15 cellular contexts compared by ENCODE assay signal in the genomic region with DNA sequence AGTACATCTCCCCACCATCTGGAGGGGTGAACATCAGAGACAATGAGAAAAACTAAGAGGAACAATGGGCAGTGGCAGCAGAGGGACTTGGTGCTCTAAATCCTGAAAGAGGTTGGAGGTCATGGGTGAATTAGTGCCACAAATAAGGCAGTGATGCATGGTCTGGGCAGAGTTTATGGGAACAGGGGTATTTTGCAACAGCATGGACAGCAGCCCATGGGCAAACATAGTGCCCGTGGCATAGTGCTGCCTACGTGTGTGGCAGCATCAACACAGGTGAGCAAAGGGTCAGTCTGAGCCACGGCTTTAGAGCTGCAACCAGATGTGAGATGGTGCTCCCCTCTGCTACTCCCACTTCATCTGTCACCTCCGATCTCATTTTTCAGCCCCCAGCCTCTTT.
A peak's percentile ranks its signal among the peaks of the same experiment; 100 is the strongest.
DNase-seq lines count a peak whose midpoint lies in the region; ATAC-seq, FAIRE-seq and TF ChIP-seq lines count a peak whose summit lies in the region.
"Had no signal": no experiment of that assay in that cellular context is flagged by ENCODE, and none has a peak within 500 bp of the region (broad histone marks: within the 10 kb centered on the region; RNA-seq: fewer than 3 reads in every experiment).

No MANE protein-coding gene starts in this region.

- no peak for TF ChIP-seq POLR2A in IMR-90 (IDR thresholded peaks at IDR 0.05; ENCODE audit: low read depth, low read length)
- no peak for TF ChIP-seq POLR2A in gastrocnemius medialis (IDR thresholded peaks at IDR 0.05)

- H3K9me3 ChIP-seq in right cardiac atrium (ENCODE audit: control insufficient read depth, low read length) (no peaks in the 10 kb centered on the region), IMR-90 (ENCODE audit: control insufficient read depth, insufficient read depth, low read length) (no peaks in the 10 kb centered on the region), lower lobe of right lung (no peaks in the 10 kb centered on the region), gastrocnemius medialis (no peaks in the 10 kb centered on the region), MG63 (no peaks in the 10 kb centered on the region)

- POLR2A ChIA-PET in IMR-90 (lab: Charles Lee; ENCODE audit: unreplicated experiment) (no interaction called here), HEK293T (lab: Yijun Ruan, JAX) (no interaction called here)

- no TSS peak for BruUV-seq in IMR-90 (replicated peaks; lab: Mats Ljungman, UMichigan)

- H3K4me1 ChIP-seq in right cardiac atrium (ENCODE audit: control insufficient read depth, insufficient read depth, low read length) (no peaks in the 10 kb centered on the region), IMR-90 (ENCODE audit: control insufficient read depth, insufficient read depth, low read length) (no peaks in the 10 kb centered on the region), lower lobe of right lung (no peaks in the 10 kb centered on the region), gastrocnemius medialis (peaks cover 25 to 30% of the 10 kb centered on the region in 2 donors)

- DNase-seq in Right ventricle myocardium inferior (ENCODE audit: missing footprints) (no peak), right cardiac atrium (no peak), IMR-90 (no peak), lower lobe of right lung (no peak), gastrocnemius medialis (peak; percentile 70 to 73), MG63 (no peak), HEK293T (ENCODE audit: extremely low spot score) (no peak), urothelium cell line (ENCODE audit: low spot score) (no peak)
- DNase-seq: 8988T; Calu3; CD4-positive, CD25-positive, alpha-beta regulatory T cell; DMS 273 treated with DMSO at 0.1 percent for 48 hours; HCEC 1CT had no signal

- no peak overlapping the region for H3K27ac ChIP-seq in right cardiac atrium (ENCODE audit: low read length)
- H3K27ac ChIP-seq in IMR-90 (ENCODE audit: insufficient read depth, low read length) = no peak overlapping the region
- H3K27ac ChIP-seq in lower lobe of right lung = no peak overlapping the region
- H3K27ac ChIP-seq in gastrocnemius medialis = peak overlapping the region; percentile 45 to 63 (median 54)
- H3K27ac ChIP-seq: BLaER1 treated with 17β-estradiol and CSF1 and Interleukin-3, amounts not matched to agents 10 nM and 100 nM had no signal

- no peak overlapping the region for H4K5ac ChIP-seq in IMR-90 (ENCODE audit: low read depth, low read length)

- H2BK20ac ChIP-seq in IMR-90 (ENCODE audit: low read depth, low read length) = no peak overlapping the region

- H3K56ac ChIP-seq in IMR-90 (ENCODE audit: extremely low read depth, insufficient read depth, low read length) = no peak overlapping the region

- H3K9me1 ChIP-seq in IMR-90 (ENCODE audit: insufficient read depth, low read length) = no peaks in the 10 kb centered on the region

- H3K9ac ChIP-seq in IMR-90 (ENCODE audit: low read depth, low read length) = no peak overlapping the region
- H3K9ac ChIP-seq: BLaER1 treated with 17β-estradiol and CSF1 and Interleukin-3, amounts not matched to agents 10 nM and 100 nM had no signal

- WGBS in right cardiac atrium = 90% methylated on average over 4 of the region's 4 CpGs
- WGBS in IMR-90 (ENCODE audit: extremely low coverage in 2 of 2, insufficient read length in 1 of 2), 2 experiments = no CpG with 5 or more reads among the region's 4 CpGs

- peak overlapping the region; percentile 57 for H2AK9ac ChIP-seq in IMR-90 (replicated peaks; ENCODE audit: low read depth, low read length, poor library complexity)

- in situ Hi-C loops in IMR-90 (cut with MboI; ENCODE audit: low sequenced_read_pairs) = no loop called here
- in situ Hi-C loops in gastrocnemius medialis (cut with MboI; ENCODE audit: low sequenced_read_pairs in 4 of 4) = loop anchor here in 1 of 4 donors (5.0 kb wide), 1 partner anchor 66 kb away; no protein-coding TSS in a partner anchor

- CTCF ChIA-PET in IMR-90 (lab: Yijun Ruan, JAX) = no interaction called here
- CTCF ChIA-PET in HEK293T (lab: Yijun Ruan, JAX) = no interaction called here

- H3K4me2 ChIP-seq in IMR-90 (ENCODE audit: low read depth, low read length) = no peak overlapping the region
- H3K4me2 ChIP-seq: BLaER1 treated with 17β-estradiol and CSF1 and Interleukin-3, amounts not matched to agents 10 nM and 100 nM had no signal

- H3K4me3 ChIP-seq in right cardiac atrium (ENCODE audit: low read length) (no peak overlapping the region), IMR-90 (ENCODE audit: insufficient read depth, low read depth, low read length) (no peak overlapping the region), lower lobe of right lung (no peak overlapping the region), gastrocnemius medialis (no peak overlapping the region), MG63 (no peak overlapping the region)
- H3K4me3 ChIP-seq: BLaER1 treated with 17β-estradiol and CSF1 and Interleukin-3, amounts not matched to agents 10 nM and 100 nM had no signal

- H2AFZ ChIP-seq in IMR-90 (replicated peaks; ENCODE audit: low read length, poor library complexity) = no peak overlapping the region

- peak; percentile 23 for ATAC-seq in Right ventricle myocardium inferior
- ATAC-seq in right cardiac atrium = no peak
- ATAC-seq in IMR-90 (ENCODE audit: low read depth) = no peak
- ATAC-seq in lower lobe of right lung = peak; percentile 41 to 77
- ATAC-seq in gastrocnemius medialis = peak; percentile 91 to 94

- H3K14ac ChIP-seq in IMR-90 (replicated peaks; ENCODE audit: low read depth, low read length) = no peak overlapping the region

- H4K8ac ChIP-seq in IMR-90 (ENCODE audit: low read depth in 2 of 2, low read length in 2 of 2) = no peak overlapping the region

- TF ChIP-seq RAD21 in IMR-90 (IDR thresholded peaks at IDR 0.05; ENCODE audit: low read length) = no peak

- intact Hi-C loops in Right ventricle myocardium inferior (cut with DNase I) (no loop called here), right cardiac atrium (cut with DNase I) (no loop called here), IMR-90 (cut with micrococcal nuclease) (no loop called here), lower lobe of right lung (cut with DNase I) (no loop called here), gastrocnemius medialis (cut with DNase I; ENCODE audit: low total_unique reads) (loop anchor here (1.0 to 2.0 kb wide), 3 partner anchors 69 to 463 kb away; no protein-coding TSS in a partner anchor)

- no peak overlapping the region for H2BK120ac ChIP-seq in IMR-90 (ENCODE audit: low read depth, low read length)

- H3K36me3 ChIP-seq in IMR-90 (ENCODE audit: control insufficient read depth, insufficient read depth, low read length) = no peaks in the 10 kb centered on the region
- H3K36me3 ChIP-seq in lower lobe of right lung = no peaks in the 10 kb centered on the region
- H3K36me3 ChIP-seq in gastrocnemius medialis = no peaks in the 10 kb centered on the region
- H3K36me3 ChIP-seq in MG63 = no peaks in the 10 kb centered on the region
- H3K36me3 ChIP-seq: BLaER1 treated with 17β-estradiol and CSF1 and Interleukin-3, amounts not matched to agents 10 nM and 100 nM had no signal

- no peak overlapping the region for H3K4ac ChIP-seq in IMR-90 (ENCODE audit: low read depth, low read length)

- dilution Hi-C loops in IMR-90 (cut with HindIII; ENCODE audit: low sequenced_read_pairs, unreplicated experiment) = no loop called here

- H3K27me3 ChIP-seq in right cardiac atrium (ENCODE audit: control insufficient read depth, insufficient read depth) (no peaks in the 10 kb centered on the region), IMR-90 (ENCODE audit: control insufficient read depth, insufficient read depth, low read length) (no peaks in the 10 kb centered on the region), lower lobe of right lung (ENCODE audit: low read depth) (no peaks in the 10 kb centered on the region), gastrocnemius medialis (no peaks in the 10 kb centered on the region), MG63 (no peaks in the 10 kb centered on the region)
- H3K27me3 ChIP-seq: BLaER1 treated with 17β-estradiol and CSF1 and Interleukin-3, amounts not matched to agents 10 nM and 100 nM had no signal

- TF ChIP-seq CTCF in IMR-90 (conservative IDR thresholded peaks at IDR 0.05; ENCODE audit: low read depth, low read length) = no peak
- no peak for TF ChIP-seq CTCF in lower lobe of right lung (IDR thresholded peaks at IDR 0.05)
- TF ChIP-seq CTCF in gastrocnemius medialis (IDR thresholded peaks at IDR 0.05 in 4 of 5, conservative IDR thresholded peaks at IDR 0.05 in 1 of 5) = no peak

- no peak overlapping the region for H4K91ac ChIP-seq in IMR-90 (ENCODE audit: insufficient read depth, low read depth, low read length)

- H2BK5ac ChIP-seq in IMR-90 (ENCODE audit: low read depth, low read length, poor library complexity, severe bottlenecking) = no peak overlapping the region

- FAIRE-seq in urothelium cell line (lab: Jason Lieb, UNC) = no peak
- FAIRE-seq: H1 had no signal

- H2AK5ac ChIP-seq in IMR-90 (ENCODE audit: low read depth, low read length) = no peak overlapping the region

- H2BK15ac ChIP-seq in IMR-90 (ENCODE audit: low read depth, low read length) = no peak overlapping the region

- H3K23ac ChIP-seq in IMR-90 (ENCODE audit: low read depth, low read length) = no peak overlapping the region

- H3K18ac ChIP-seq in IMR-90 (ENCODE audit: low read depth, low read length) = no peak overlapping the region

- H4K20me1 ChIP-seq in IMR-90 (ENCODE audit: insufficient read depth, low read length) = no peaks in the 10 kb centered on the region
- H4K20me1 ChIP-seq: BLaER1 treated with 17β-estradiol and CSF1 and Interleukin-3, amounts not matched to agents 10 nM and 100 nM had no signal

- H3K79me1 ChIP-seq in IMR-90 (ENCODE audit: low read depth in 1 of 2, low read length in 2 of 2) = no peaks in the 10 kb centered on the region

TF ChIP-seq in IMR-90, 13 proteins besides CTCF, POLR2A, EP300 and RAD21 (continues in another document):
- no peak for TF ChIP-seq FOS (IDR thresholded peaks at IDR 0.05; ENCODE audit: low read depth, low read length)
- TF ChIP-seq RCOR1 (IDR thresholded peaks at IDR 0.05; ENCODE audit: insufficient replicate concordance, low read length) = no peak

TF ChIP-seq in HEK293T, 16 proteins besides CTCF, POLR2A, EP300 and RAD21:
- no peak for TF ChIP-seq L3MBTL2 (conservative IDR thresholded peaks at IDR 0.05)
- no peak for TF ChIP-seq LEF1 (IDR thresholded peaks at IDR 0.05; ENCODE audit: borderline replicate concordance)

Comparison
In these comparisons a context has a peak if more than half of its experiments do, and no peak if none do; other contexts are left out.
1. ATAC-seq: peak in Right ventricle myocardium inferior (single experiment), lower lobe of right lung (2 of 2) and gastrocnemius medialis (2 of 2); none in right cardiac atrium (0 of 2) and IMR-90 (single experiment).
2. DNase-seq: peak in gastrocnemius medialis (2 of 2); none in Right ventricle myocardium inferior (single experiment), right cardiac atrium (0 of 3), IMR-90 (single experiment), lower lobe of right lung (single experiment), MG63 (single experiment), HEK293T (single experiment) and urothelium cell line (single experiment).
3. H3K27ac ChIP-seq: peak in gastrocnemius medialis (4 of 4); none in right cardiac atrium (single experiment), IMR-90 (single experiment) and lower lobe of right lung (single experiment).